9 cellular contexts compared by ENCODE assay signal in genomic region chr2:47345584-47345913, GRCh38. TPM values are rescaled to one million over a fixed set of nuclear protein-coding genes. Genes with fewer than 3 reads are reported as not detected.
DNase-seq lines count a peak whose midpoint lies in the region; ATAC-seq, FAIRE-seq and TF ChIP-seq lines count a peak whose summit lies in the region.
"Had no signal": no experiment of that assay in that cellular context is flagged by ENCODE, and none has a peak within 500 bp of the region (broad histone marks: within the 10 kb centered on the region; RNA-seq: fewer than 3 reads in every experiment).

No MANE protein-coding gene starts in this region.

- no peak for FAIRE-seq in GM12891 (lab: Jason Lieb, UNC)

- ATAC-seq in left lung (peak; percentile 21), HG02642 (IDR thresholded peaks at IDR 0.05; ENCODE audit: poor library complexity, unreplicated experiment) (no peak)

- H3K9me3 ChIP-seq in HUES6 (ENCODE audit: control insufficient read depth, insufficient read depth, low read depth, low read length) (no peaks in the 10 kb centered on the region), left lung (no peaks in the 10 kb centered on the region)

- H3K4me3 ChIP-seq in HUES6 (ENCODE audit: low read depth, low read length) (peak overlapping the region; percentile 59), left lung (peak overlapping the region; percentile 23 to 45)
- H3K4me3 ChIP-seq: SJSA1 had no signal

- intact Hi-C loops in left lung (cut with DNase I), result no loop called here

- TF ChIP-seq CTCF in left lung (IDR thresholded peaks at IDR 0.05), result no peak

- H3K4me1 ChIP-seq in HUES6 (ENCODE audit: control insufficient read depth, insufficient read depth, low read length), result peaks cover 37% of the 10 kb centered on the region
- no peaks in the 10 kb centered on the region for H3K4me1 ChIP-seq in left lung

- peak overlapping the region; percentile 96 for H3K27ac ChIP-seq in HUES6 (ENCODE audit: low read depth, low read length)
- H3K27ac ChIP-seq in angular gyrus (ENCODE audit: low read depth, low read length), result peak overlapping the region; percentile 71
- peak overlapping the region; percentile 75 to 90 for H3K27ac ChIP-seq in left lung
- H3K27ac ChIP-seq in substantia nigra (ENCODE audit: low read depth, low read length, poor library complexity, severe bottlenecking), result peak overlapping the region; percentile 91
- H3K27ac ChIP-seq: SJSA1 had no signal

- TF ChIP-seq POLR2A in GM12891 (IDR thresholded peaks at IDR 0.05; ENCODE audit: low read depth, low read length), result no peak

- H3K27me3 ChIP-seq in HUES6 (ENCODE audit: control insufficient read depth, insufficient read depth, low read length) (no peaks in the 10 kb centered on the region), left lung (no peaks in the 10 kb centered on the region)
- H3K27me3 ChIP-seq: SJSA1 had no signal

- DNase-seq in left lung, result no peak
- DNase-seq in substantia nigra (lab: John Stamatoyannopoulos, UW), result no peak
- DNase-seq in stimulated activated CD4-positive, alpha-beta T cell treated with anti-CD3 and anti-CD28 coated beads, Interleukin-2, amount 100 ng/mL, for 48 hours, result no peak
- no peak for DNase-seq in GM12891 (ENCODE audit: insufficient read length, low spot score)
- DNase-seq: activated T-cell treated with anti-CD3 and anti-CD28 coated beads, Interleukin-2, amount 50 U/mL, for 48 hours had no signal

- peak overlapping the region; percentile 90 for H3K9ac ChIP-seq in HUES6 (ENCODE audit: low read length)

- H3K36me3 ChIP-seq in HUES6 (ENCODE audit: control insufficient read depth, insufficient read depth, low read length) (peaks cover 3% of the 10 kb centered on the region; the same call in 1 of the 2 replicates), left lung (no peaks in the 10 kb centered on the region)
- H3K36me3 ChIP-seq: SJSA1 had no signal

TF ChIP-seq in GM12891, 5 proteins besides CTCF, POLR2A, EP300 and RAD21:
- TF ChIP-seq SPI1 (IDR thresholded peaks at IDR 0.05; ENCODE audit: low read depth, low read length) (no peak), POU2F2 (IDR thresholded peaks at IDR 0.05; ENCODE audit: low read depth, low read length) (no peak), PAX5 (IDR thresholded peaks at IDR 0.05; ENCODE audit: insufficient read depth, low read length, severe bottlenecking) (no peak), TAF1 (IDR thresholded peaks at IDR 0.05; ENCODE audit: low read depth, low read length) (no peak), POLR2AphosphoS5 (IDR thresholded peaks at IDR 0.05; ENCODE audit: low read depth, low read length) (no peak)

RNA-seq across cellular contexts. Expression of gene EPCAM, which starts 23.6 kb away (rescaled TPM):
- 100 to 1,000 TPM; 135 to 201 TPM for total RNA-seq in left lung
- 0.40 TPM for polyA plus RNA-seq in GM12891 (2012; ENCODE audit: low read depth, missing spikeins)

RNA-seq across cellular contexts. Expression of gene MSH2, which starts 57.4 kb away (rescaled TPM):
- 10 to 100 TPM; 16.2 to 19.5 TPM for total RNA-seq in left lung
- 27.1 TPM for polyA plus RNA-seq in GM12891 (2012; ENCODE audit: low read depth, missing spikeins)
